Comparison of ENCODE assay signal across 10 cellular contexts in genomic region chr12:27220057-27220987, GRCh38. TPM values are rescaled to one million over a fixed set of nuclear protein-coding genes. Genes with fewer than 3 reads are reported as not detected.
A peak's percentile ranks its signal among the peaks of the same experiment; 100 is the strongest.
DNase-seq lines count a peak whose midpoint lies in the region; ATAC-seq and TF ChIP-seq lines count a peak whose summit lies in the region.
"Had no signal": no experiment of that assay in that cellular context is flagged by ENCODE, and none has a peak within 500 bp of the region (broad histone marks: within the 10 kb centered on the region; RNA-seq: fewer than 3 reads in every experiment).

No MANE protein-coding gene starts in this region.

- H4K91ac ChIP-seq in H9 (ENCODE audit: insufficient read length, low read depth, low read length) = no peak overlapping the region

- H2BK12ac ChIP-seq in H9 (ENCODE audit: insufficient read length, low read depth, low read length) = no peak overlapping the region

- TF ChIP-seq CTCF in GM06990 (IDR thresholded peaks at IDR 0.05; ENCODE audit: insufficient read depth, low read length, poor library complexity, severe bottlenecking) (no peak), coronary artery (IDR thresholded peaks at IDR 0.05) (no peak), H9 (conservative IDR thresholded peaks at IDR 0.05) (no peak)

- no peak overlapping the region for H3K23ac ChIP-seq in H9 (ENCODE audit: insufficient read length, low read depth, low read length)

- no peaks in the 10 kb centered on the region for H3K36me3 Mint-ChIP-seq in H9 (ENCODE audit: insufficient read depth in 1 of 3, low read depth in 3 of 3)

- no peaks in the 10 kb centered on the region for H3K36me3 ChIP-seq in GM06990 (ENCODE audit: control insufficient read depth, insufficient read depth, low read length)
- H3K36me3 ChIP-seq in adipocyte (ENCODE audit: control insufficient read depth, insufficient read depth, low read length, severe bottlenecking) = no peaks in the 10 kb centered on the region
- H3K36me3 ChIP-seq in aorta (ENCODE audit: control insufficient read depth in 1 of 2, insufficient read depth in 2 of 2, low read length in 1 of 2) = peaks cover 0 to 1% of the 10 kb centered on the region in 2 donors

- H4K20me1 ChIP-seq in H9 (ENCODE audit: control insufficient read depth, insufficient read depth, insufficient read length) = no peaks in the 10 kb centered on the region

- H3K9me3 ChIP-seq in adipocyte (ENCODE audit: control insufficient read depth, low read length) (no peaks in the 10 kb centered on the region), H9 (ENCODE audit: control insufficient read depth, low read depth, low read length) (no peaks in the 10 kb centered on the region), aorta (ENCODE audit: control insufficient read depth, low read length) (no peaks in the 10 kb centered on the region)

- H3K23me2 ChIP-seq in H9 (ENCODE audit: insufficient read length, low read depth, low read length, poor library complexity, severe bottlenecking) = no peaks in the 10 kb centered on the region

- H4K8ac ChIP-seq in H9 (replicated peaks; ENCODE audit: insufficient read length, low read depth, low read length) = no peak overlapping the region

- H2BK120ac ChIP-seq in H9 (ENCODE audit: low read depth, low read length, poor library complexity, severe bottlenecking) = no peak overlapping the region

- no peak overlapping the region for H3K56ac ChIP-seq in H9 (ENCODE audit: insufficient read length, low read depth, low read length)

- no peak overlapping the region for H3K14ac ChIP-seq in H9 (ENCODE audit: insufficient read depth, low read length)

- H3K4me1 ChIP-seq in adipocyte (ENCODE audit: control insufficient read depth, insufficient read depth, low read length) (peaks cover 31% of the 10 kb centered on the region), H9 (ENCODE audit: insufficient read depth, low read length) (no peaks in the 10 kb centered on the region), aorta (ENCODE audit: control insufficient read depth in 1 of 2, insufficient read depth in 2 of 2, low read length in 2 of 2) (no peaks in the 10 kb centered on the region)

- no peaks in the 10 kb centered on the region for H3K79me1 ChIP-seq in H9 (ENCODE audit: insufficient read depth, low read depth, low read length, poor library complexity, severe bottlenecking)

- ATAC-seq in GM19438 (IDR thresholded peaks at IDR 0.05; ENCODE audit: low read depth, unreplicated experiment) (peak; percentile 54), HG03139 (IDR thresholded peaks at IDR 0.05; ENCODE audit: unreplicated experiment) (peak; percentile 63), aorta (ENCODE audit: low FRiP score) (no peak)

- no peak overlapping the region for H2BK15ac ChIP-seq in H9 (ENCODE audit: low read depth, low read length)

- H3K27ac Mint-ChIP-seq in H9 = no peak overlapping the region

- H3T11ph ChIP-seq in H9 (ENCODE audit: low read length) = no peak overlapping the region

- no peaks in the 10 kb centered on the region for H3K9me3 Mint-ChIP-seq in H9

- H3K4me2 ChIP-seq in H9 (ENCODE audit: insufficient read depth, insufficient read length, low read length) = no peak overlapping the region

- H3K9ac ChIP-seq in adipocyte (ENCODE audit: low read length) (peak overlapping the region; percentile 62), H9 (ENCODE audit: extremely low read depth, insufficient read length, low read length) (no peak overlapping the region)

- no peak overlapping the region for H4K5ac ChIP-seq in H9 (ENCODE audit: insufficient read length, low read depth, low read length)

- no peaks in the 10 kb centered on the region for H3K4me1 Mint-ChIP-seq in H9

- H3K4me3 Mint-ChIP-seq in H9 = no peak overlapping the region

- H3K27me3 ChIP-seq in GM06990 (replicated peaks; ENCODE audit: control insufficient read depth, insufficient read depth, low read length) = no peaks in the 10 kb centered on the region
- no peaks in the 10 kb centered on the region for H3K27me3 ChIP-seq in adipocyte (replicated peaks; ENCODE audit: control insufficient read depth, insufficient read depth, low read length)
- H3K27me3 ChIP-seq in H9 (ENCODE audit: insufficient read depth, low read length) = no peaks in the 10 kb centered on the region
- no peaks in the 10 kb centered on the region for H3K27me3 ChIP-seq in aorta (ENCODE audit: control insufficient read depth in 1 of 2, insufficient read depth in 2 of 2, low read length in 1 of 2)

- H3K4me3 ChIP-seq in GM06990 (replicated peaks; ENCODE audit: low read depth, low read length) = no peak overlapping the region
- peak overlapping the region; percentile 15 for H3K4me3 ChIP-seq in adipocyte (ENCODE audit: low read length)
- no peak overlapping the region for H3K4me3 ChIP-seq in coronary artery
- H3K4me3 ChIP-seq in aorta (ENCODE audit: low read length in 2 of 2) = no peak overlapping the region

- H3K4ac ChIP-seq in H9 (ENCODE audit: low read depth, low read length) = no peak overlapping the region

- no CpG with 5 or more reads among the region's 4 CpGs for WGBS in H9 (ENCODE audit: extremely low coverage, insufficient read length, low lambda C conversion rate)
- WGBS in aorta, 2 donors = 40 to 47% methylated on average over 4 of the region's 4 CpGs

- H3K18ac ChIP-seq in H9 (ENCODE audit: insufficient read length, low read depth, low read length) = no peak overlapping the region

- H2BK5ac ChIP-seq in H9 (ENCODE audit: insufficient read length, low read length) = no peak overlapping the region

- no peak overlapping the region for H2AFZ ChIP-seq in H9 (ENCODE audit: low read length)

- H3K27ac ChIP-seq in coronary artery (no peak overlapping the region), H9 (ENCODE audit: insufficient read length, low read depth, low read length) (no peak overlapping the region), aorta (ENCODE audit: low read depth in 1 of 2, low read length in 2 of 2) (no peak overlapping the region)

- no peaks in the 10 kb centered on the region for H3K27me3 Mint-ChIP-seq in H9 (ENCODE audit: low read depth)

- DNase-seq in GM06990 (ENCODE audit: extremely low read depth, insufficient read length) (peak; percentile 67), adipocyte (ENCODE audit: low read depth) (peak; percentile 80), coronary artery (ENCODE audit: low spot score) (no peak), H9 (no peak), amniotic stem cell (lab: John Stamatoyannopoulos, UW) (no peak), aorta (no peak)
- DNase-seq: activated effector memory CD4-positive, alpha-beta T cell treated with Interleukin-2 at 50 U/mL for 16 hours; EL had no signal

- H3K79me2 ChIP-seq in H9 (ENCODE audit: insufficient read depth, low read length) = no peaks in the 10 kb centered on the region; the same call in 1 of the 2 replicates

- intact Hi-C loops in aorta (cut with DNase I) = no loop called here

- no peak overlapping the region for H2BK20ac ChIP-seq in H9 (ENCODE audit: low read depth, low read length, poor library complexity, severe bottlenecking)

- no peak overlapping the region for H2AK5ac ChIP-seq in H9 (ENCODE audit: insufficient read length, low read length)

RNA-seq across cellular contexts. Expression of gene STK38L, which starts 23.8 kb away (rescaled TPM):
- total RNA-seq in H9 (2021) (44.9 and 47.9 TPM in 2 replicates), aorta (100 to 1,000 TPM; 218 to 414 TPM)
- 10 to 100 TPM; 54.6 to 94.4 TPM for polyA plus RNA-seq in aorta

Comparison
In these comparisons a context has a peak if more than half of its experiments do, and no peak if none do; other contexts are left out.
1. DNase-seq: peak in GM06990 (single experiment) and adipocyte (single experiment); none in coronary artery (single experiment), H9 (single experiment), amniotic stem cell (single experiment) and aorta (0 of 2).